35 cellular contexts compared by ENCODE assay signal in the genomic region with DNA sequence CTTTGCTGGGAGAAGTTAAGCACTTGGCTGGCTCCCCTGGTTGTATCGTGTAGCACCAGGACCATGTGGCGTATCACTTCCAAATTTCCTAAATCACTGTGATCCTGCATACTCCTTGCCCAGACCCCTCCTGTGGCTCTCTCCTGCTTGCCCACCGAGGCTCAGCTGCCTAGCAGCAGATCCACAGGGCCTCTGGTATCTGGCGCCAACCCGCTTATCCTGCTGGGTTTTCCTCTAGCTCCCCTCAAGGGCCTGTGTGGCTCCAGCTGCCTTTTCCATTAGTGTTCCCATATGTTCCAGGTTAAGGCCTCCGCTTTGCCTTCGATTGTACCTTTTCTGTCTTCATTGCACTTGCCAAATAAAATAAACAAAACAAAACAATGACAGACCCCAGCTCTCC. TPM values are rescaled to one million over a fixed set of nuclear protein-coding genes. Genes with fewer than 3 reads are reported as not detected.
DNase-seq lines count a peak whose midpoint lies in the region; ATAC-seq, FAIRE-seq and TF ChIP-seq lines count a peak whose summit lies in the region.
"Had no signal": no experiment of that assay in that cellular context is flagged by ENCODE, and none has a peak within 500 bp of the region (broad histone marks: within the 10 kb centered on the region; RNA-seq: fewer than 3 reads in every experiment).

No MANE protein-coding gene starts in this region.

- H3K36me3 ChIP-seq in WERI-Rb-1 (peaks cover 18% of the 10 kb centered on the region), neural progenitor cell (no peaks in the 10 kb centered on the region)
- H3K36me3 ChIP-seq: esophagus squamous epithelium, heart right ventricle, prostate gland, right lobe of liver, spleen, thoracic aorta, uterus had no signal

- DNase-seq in D721Med (ENCODE audit: insufficient read length, low spot score) = no peak
- peak; percentile 5 for DNase-seq in NCI-H2171 (lab: John Stamatoyannopoulos, UW)
- peak; percentile 77 for DNase-seq in WERI-Rb-1
- DNase-seq in neural progenitor cell (ENCODE audit: low spot score) = no peak
- DNase-seq in activated T-helper 1 cell treated with anti-CD3 and anti-CD28 coated beads, Interleukin-12 subunit alpha, Interleukin-12 subunit beta, Interleukin-2, Interleukin-4 antibody, amounts not matched to agents 30 ng/mL and 10 ng/mL and 1 ng/mL, durations not matched to agents 14 hours and 24 hours and 36 hours (ENCODE audit: low spot score) = no peak
- DNase-seq in NCI-H1417 (lab: John Stamatoyannopoulos, UW) = no peak
- DNase-seq: activated CD4-positive, alpha-beta memory T cell treated with anti-CD3 and anti-CD28 coated beads for 36 hours; activated CD4-positive, alpha-beta T cell treated with anti-CD3 and anti-CD28 coated beads for 1 hour; activated naive CD4-positive, alpha-beta T cell; activated naive CD8-positive, alpha-beta T cell treated with anti-CD3 and anti-CD28 coated beads, Interleukin-2, amount 50 U/mL, for 24 hours; activated T-cell treated with anti-CD3 and anti-CD28 coated beads, Interleukin-2, amount 50 U/mL, for 72 hours; dermis blood vessel endothelial cell; DND-41; esophagus squamous epithelium; foreskin keratinocyte; GOT3; heart right ventricle; HFFc6; kidney; NCI-H1048; NCI-H2081 treated with DMSO at 0.1 percent for 48 hours; NCI-H510A; right lobe of liver; SHP77; spleen; stimulated activated CD4-positive, alpha-beta T cell treated with anti-CD3 and anti-CD28 coated beads, Interleukin-2, amount 100 ng/mL, for 24 hours; uterus had no signal

- no peak for ATAC-seq in HG02610 (IDR thresholded peaks at IDR 0.05; ENCODE audit: unreplicated experiment)
- ATAC-seq: activated naive CD8-positive, alpha-beta T cell treated with anti-CD3 and anti-CD28 coated beads, Interleukin-2, amount 50 U/mL, for 24 hours; activated T-cell treated with anti-CD3 and anti-CD28 coated beads, Interleukin-2, amount 50 U/mL, for 72 hours; foreskin keratinocyte; heart right ventricle; K562; Panc1; right lobe of liver had no signal

- H3K9me3 ChIP-seq in WERI-Rb-1 (ENCODE audit: severe bottlenecking) (no peaks in the 10 kb centered on the region), neural progenitor cell (ENCODE audit: low read depth) (no peaks in the 10 kb centered on the region)
- H3K9me3 ChIP-seq: BLaER1 treated with 17β-estradiol and CSF1 and Interleukin-3, amounts not matched to agents 10 nM and 100 nM; esophagus squamous epithelium; heart right ventricle; prostate gland; right lobe of liver; spleen; thoracic aorta; uterus had no signal

- H3K27me3 ChIP-seq in WERI-Rb-1 (ENCODE audit: insufficient read depth, low read depth, severe bottlenecking) = no peaks in the 10 kb centered on the region
- H3K27me3 ChIP-seq in neural progenitor cell = no peaks in the 10 kb centered on the region
- H3K27me3 ChIP-seq: BLaER1 treated with 17β-estradiol and CSF1 and Interleukin-3, amounts not matched to agents 10 nM and 100 nM; esophagus squamous epithelium; foreskin keratinocyte; heart right ventricle; right lobe of liver; spleen; uterus had no signal

- H3K4me3 Mint-ChIP-seq in neural progenitor cell = no peak overlapping the region
- no peak overlapping the region for H3K4me3 Mint-ChIP-seq in activated T-helper 1 cell treated with anti-CD3 and anti-CD28 coated beads, Interleukin-12 subunit alpha, Interleukin-12 subunit beta, Interleukin-2, Interleukin-4 antibody, amounts not matched to agents 30 ng/mL and 10 ng/mL and 1 ng/mL, durations not matched to agents 14 hours and 24 hours and 36 hours
- H3K4me3 Mint-ChIP-seq: activated CD4-positive, alpha-beta memory T cell treated with anti-CD3 and anti-CD28 coated beads for 36 hours; activated naive CD8-positive, alpha-beta T cell treated with anti-CD3 and anti-CD28 coated beads, Interleukin-2, amount 50 U/mL, for 24 hours; activated T-cell treated with anti-CD3 and anti-CD28 coated beads, Interleukin-2, amount 50 U/mL, for 72 hours; HFFc6; stimulated activated naive CD8-positive, alpha-beta T cell treated with anti-CD3 and anti-CD28 coated beads, Interleukin-15, Interleukin-2, amounts not matched to agents 100 ng/mL and 50 ng/mL, for 24 hours had no signal

- no peak overlapping the region for H3K4me3 ChIP-seq in WERI-Rb-1 (ENCODE audit: low read depth, low read length)
- H3K4me3 ChIP-seq in neural progenitor cell = no peak overlapping the region
- H3K4me3 ChIP-seq: BLaER1 treated with 17β-estradiol and CSF1 and Interleukin-3, amounts not matched to agents 10 nM and 100 nM; esophagus squamous epithelium; heart right ventricle; K562; prostate gland; right lobe of liver; spleen; thoracic aorta; uterus had no signal

- H3K36me3 Mint-ChIP-seq in neural progenitor cell = peaks cover 3% of the 10 kb centered on the region
- no peaks in the 10 kb centered on the region for H3K36me3 Mint-ChIP-seq in activated T-helper 1 cell treated with anti-CD3 and anti-CD28 coated beads, Interleukin-12 subunit alpha, Interleukin-12 subunit beta, Interleukin-2, Interleukin-4 antibody, amounts not matched to agents 30 ng/mL and 10 ng/mL and 1 ng/mL, durations not matched to agents 14 hours and 24 hours and 36 hours (ENCODE audit: low read depth)
- H3K36me3 Mint-ChIP-seq: activated CD4-positive, alpha-beta memory T cell treated with anti-CD3 and anti-CD28 coated beads for 36 hours had no signal

- H3K27ac ChIP-seq in WERI-Rb-1 = peak overlapping the region; percentile 86
- no peak overlapping the region for H3K27ac ChIP-seq in neural progenitor cell
- H3K27ac ChIP-seq: BLaER1 treated with 17β-estradiol and CSF1 and Interleukin-3, amounts not matched to agents 10 nM and 100 nM; esophagus squamous epithelium; foreskin keratinocyte; heart right ventricle; prostate gland; right lobe of liver; spleen; uterus had no signal

- TF ChIP-seq CTCF in D721Med (IDR thresholded peaks at IDR 0.05; ENCODE audit: insufficient read depth, missing control alignments) (no peak), WERI-Rb-1 (IDR thresholded peaks at IDR 0.05; ENCODE audit: low read depth, low read length) (no peak), neural progenitor cell (IDR thresholded peaks at IDR 0.05) (no peak)

- peaks cover 3% of the 10 kb centered on the region for H3K27me3 Mint-ChIP-seq in neural progenitor cell (ENCODE audit: insufficient read depth, low read depth)
- no peaks in the 10 kb centered on the region for H3K27me3 Mint-ChIP-seq in activated T-helper 1 cell treated with anti-CD3 and anti-CD28 coated beads, Interleukin-12 subunit alpha, Interleukin-12 subunit beta, Interleukin-2, Interleukin-4 antibody, amounts not matched to agents 30 ng/mL and 10 ng/mL and 1 ng/mL, durations not matched to agents 14 hours and 24 hours and 36 hours (ENCODE audit: insufficient read depth)
- H3K27me3 Mint-ChIP-seq: activated CD4-positive, alpha-beta memory T cell treated with anti-CD3 and anti-CD28 coated beads for 36 hours; activated naive CD8-positive, alpha-beta T cell treated with anti-CD3 and anti-CD28 coated beads, Interleukin-2, amount 50 U/mL, for 24 hours; stimulated activated naive CD8-positive, alpha-beta T cell treated with anti-CD3 and anti-CD28 coated beads, Interleukin-15, Interleukin-2, amounts not matched to agents 100 ng/mL and 50 ng/mL, for 24 hours had no signal

- no peaks in the 10 kb centered on the region for H4K20me1 ChIP-seq in neural progenitor cell (ENCODE audit: low read depth)

- peak overlapping the region; percentile 29 for H3K27ac Mint-ChIP-seq in neural progenitor cell
- H3K27ac Mint-ChIP-seq in activated T-helper 1 cell treated with anti-CD3 and anti-CD28 coated beads, Interleukin-12 subunit alpha, Interleukin-12 subunit beta, Interleukin-2, Interleukin-4 antibody, amounts not matched to agents 30 ng/mL and 10 ng/mL and 1 ng/mL, durations not matched to agents 14 hours and 24 hours and 36 hours = no peak overlapping the region
- H3K27ac Mint-ChIP-seq: activated CD4-positive, alpha-beta memory T cell treated with anti-CD3 and anti-CD28 coated beads for 36 hours; activated naive CD8-positive, alpha-beta T cell treated with anti-CD3 and anti-CD28 coated beads, Interleukin-2, amount 50 U/mL, for 24 hours; activated T-cell treated with anti-CD3 and anti-CD28 coated beads, Interleukin-2, amount 50 U/mL, for 72 hours; HFFc6; stimulated activated naive CD8-positive, alpha-beta T cell treated with anti-CD3 and anti-CD28 coated beads, Interleukin-15, Interleukin-2, amounts not matched to agents 100 ng/mL and 50 ng/mL, for 24 hours had no signal

- no peaks in the 10 kb centered on the region for H3K9me3 Mint-ChIP-seq in neural progenitor cell
- no peaks in the 10 kb centered on the region for H3K9me3 Mint-ChIP-seq in activated T-helper 1 cell treated with anti-CD3 and anti-CD28 coated beads, Interleukin-12 subunit alpha, Interleukin-12 subunit beta, Interleukin-2, Interleukin-4 antibody, amounts not matched to agents 30 ng/mL and 10 ng/mL and 1 ng/mL, durations not matched to agents 14 hours and 24 hours and 36 hours
- H3K9me3 Mint-ChIP-seq: activated CD4-positive, alpha-beta memory T cell treated with anti-CD3 and anti-CD28 coated beads for 36 hours; activated naive CD8-positive, alpha-beta T cell treated with anti-CD3 and anti-CD28 coated beads, Interleukin-2, amount 50 U/mL, for 24 hours; activated T-cell treated with anti-CD3 and anti-CD28 coated beads, Interleukin-2, amount 50 U/mL, for 72 hours; HFFc6; stimulated activated naive CD8-positive, alpha-beta T cell treated with anti-CD3 and anti-CD28 coated beads, Interleukin-15, Interleukin-2, amounts not matched to agents 100 ng/mL and 50 ng/mL, for 24 hours had no signal

- intact Hi-C loops in activated T-helper 1 cell treated with anti-CD3 and anti-CD28 coated beads, Interleukin-12 subunit alpha, Interleukin-12 subunit beta, Interleukin-2, Interleukin-4 antibody, amounts not matched to agents 30 ng/mL and 10 ng/mL and 1 ng/mL, durations not matched to agents 14 hours and 24 hours and 36 hours (cut with micrococcal nuclease) = no loop called here

- no peak overlapping the region for H3K4me2 ChIP-seq in neural progenitor cell

- no peaks in the 10 kb centered on the region for H3F3A ChIP-seq in neural progenitor cell (ENCODE audit: low read depth)

- peaks cover 13% of the 10 kb centered on the region for H3K4me1 ChIP-seq in neural progenitor cell
- H3K4me1 ChIP-seq: foreskin keratinocyte, right lobe of liver had no signal

- peak; percentile 80 for FAIRE-seq in D721Med (lab: Jason Lieb, UNC)
- FAIRE-seq: endometrium, K562, kidney had no signal

- H3K4me1 Mint-ChIP-seq in neural progenitor cell = peaks cover 38% of the 10 kb centered on the region
- H3K4me1 Mint-ChIP-seq in activated T-helper 1 cell treated with anti-CD3 and anti-CD28 coated beads, Interleukin-12 subunit alpha, Interleukin-12 subunit beta, Interleukin-2, Interleukin-4 antibody, amounts not matched to agents 30 ng/mL and 10 ng/mL and 1 ng/mL, durations not matched to agents 14 hours and 24 hours and 36 hours (ENCODE audit: low read depth) = peaks cover 35% of the 10 kb centered on the region

- H3K79me2 ChIP-seq in neural progenitor cell (ENCODE audit: low read depth) = no peaks in the 10 kb centered on the region

- no peak overlapping the region for H2AFZ ChIP-seq in neural progenitor cell (replicated peaks)

- H3K9ac ChIP-seq in neural progenitor cell = no peak overlapping the region
- H3K9ac ChIP-seq: BLaER1 treated with 17β-estradiol and CSF1 and Interleukin-3, amounts not matched to agents 10 nM and 100 nM had no signal

RNA-seq across cellular contexts. Expression of a gene that starts 16.5 kb away (rescaled TPM):
- total RNA-seq in neural progenitor cell (ENCODE audit: low replicate concordance) = 2.9 and 3.3 TPM in 2 replicates
- 20.3 and 21.8 TPM in 2 replicates for total RNA-seq in activated T-helper 1 cell treated with anti-CD3 and anti-CD28 coated beads, Interleukin-12 subunit alpha, Interleukin-12 subunit beta, Interleukin-2, Interleukin-4 antibody, amounts not matched to agents 30 ng/mL and 10 ng/mL and 1 ng/mL, durations not matched to agents 14 hours and 24 hours and 36 hours

Comparison
In these comparisons a context has a peak if more than half of its experiments do, and no peak if none do; other contexts are left out.
1. DNase-seq: peak in NCI-H2171 (single experiment) and WERI-Rb-1 (single experiment); none in D721Med (single experiment), neural progenitor cell (single experiment), activated T-helper 1 cell treated with anti-CD3 and anti-CD28 coated beads, Interleukin-12 subunit alpha, Interleukin-12 subunit beta, Interleukin-2, Interleukin-4 antibody, amounts not matched to agents 30 ng/mL and 10 ng/mL and 1 ng/mL, durations not matched to agents 14 hours and 24 hours and 36 hours (single experiment) and NCI-H1417 (0 of 3).